In genomic region chr20:63626424-63627128, GRCh38 we compare ENCODE assay signal across 8 cellular contexts. TPM values are rescaled to one million over a fixed set of nuclear protein-coding genes. Genes with fewer than 3 reads are reported as not detected.
DNase-seq lines count a peak whose midpoint lies in the region; ATAC-seq and TF ChIP-seq lines count a peak whose summit lies in the region.

GMEB2 (minus strand) TSS chr20:63627101; CDS start chr20:63619397, 7,704 bp downstream.

- peaks cover 11% of the 10 kb centered on the region for H3K4me1 ChIP-seq in KMS-11 (ENCODE audit: low read depth, poor library complexity, severe bottlenecking)

- H3K4me2 ChIP-seq in KMS-11, result peak within 1 kb of the TSS; percentile 74

- peak within 1 kb of the TSS; percentile 81 for H2AFZ ChIP-seq in KMS-11 (ENCODE audit: low read depth)

- WGBS in adipose tissue, 3 donors, result 1% methylated on average over 40 to 113 of the region's 114 CpGs

- DNase-seq in EH (ENCODE audit: low read depth) (peak; percentile 74), SK-N-MC (ENCODE audit: low read depth, low spot score) (no peak), left ventricle myocardium superior (peak; percentile 89), pulmonary artery endothelial cell (ENCODE audit: low read depth, low spot score) (no peak), NAMALWA (ENCODE audit: low spot score) (no peak)

- intact Hi-C loops in left ventricle myocardium superior (cut with micrococcal nuclease), result no loop called here

- no peaks in the 10 kb centered on the region for H3K27me3 ChIP-seq in KMS-11 (ENCODE audit: insufficient read depth, low read depth)

- H3K79me2 ChIP-seq in KMS-11 (ENCODE audit: insufficient read depth, low read depth), result peaks cover 52% of the 10 kb centered on the region

- no peak for TF ChIP-seq CTCF in KMS-11 (conservative IDR thresholded peaks at IDR 0.05; ENCODE audit: low read depth, low read length)

- H3K4me3 ChIP-seq in KMS-11 (IDR thresholded peaks at IDR 0.05; ENCODE audit: insufficient read depth, low read depth, low read length) (peak within 1 kb of the TSS; percentile 52), SK-N-MC (peak within 1 kb of the TSS; percentile 98)

- H3K9ac ChIP-seq in KMS-11 (peak within 1 kb of the TSS; percentile 94), SK-N-MC (ENCODE audit: insufficient read length) (peak within 1 kb of the TSS; percentile 91)

- H3K27ac ChIP-seq in KMS-11, result peak within 1 kb of the TSS; percentile 76
- peak within 1 kb of the TSS; percentile 95 for H3K27ac ChIP-seq in SK-N-MC
- peak within 1 kb of the TSS; percentile 91 for H3K27ac ChIP-seq in adipose tissue (ENCODE audit: low read depth, low read length)

- H4K20me1 ChIP-seq in KMS-11 (ENCODE audit: insufficient read depth), result no peaks in the 10 kb centered on the region

- ATAC-seq in GM21619 (IDR thresholded peaks at IDR 0.05; ENCODE audit: unreplicated experiment) (peak; percentile 36), left ventricle myocardium superior (peak; percentile 46)

- H3K36me3 ChIP-seq in KMS-11 (ENCODE audit: insufficient read depth) (no peaks in the 10 kb centered on the region), SK-N-MC (ENCODE audit: insufficient read depth, low read length) (no peaks in the 10 kb centered on the region)

- no peaks in the 10 kb centered on the region for H3K9me3 ChIP-seq in SK-N-MC (ENCODE audit: low read depth, low read length)

RNA-seq across cellular contexts. Expression of gene GMEB2, which starts in this region (rescaled TPM):
- polyA plus RNA-seq in adipose tissue, result 1 to 10 TPM; 6.9 to 9.6 (median 7.5) TPM
- total RNA-seq in left ventricle myocardium superior (5.9 TPM), pulmonary artery endothelial cell (10.0 and 10.5 TPM in 2 replicates)

Comparison
In these comparisons a context has a peak if more than half of its experiments do, and no peak if none do; other contexts are left out.
1. DNase-seq: peak in EH (single experiment) and left ventricle myocardium superior (single experiment); none in SK-N-MC (single experiment), pulmonary artery endothelial cell (single experiment) and NAMALWA (single experiment).
2. Peak in every context shown above with its lines, with median percentiles within 50 percentile points of each other: H3K27ac ChIP-seq.